ENCODE assay signal across 13 cellular contexts in genomic region chr16:62068747-62069146, GRCh38. TPM values are rescaled to one million over a fixed set of nuclear protein-coding genes. Genes with fewer than 3 reads are reported as not detected.
DNase-seq lines count a peak whose midpoint lies in the region; ATAC-seq and TF ChIP-seq lines count a peak whose summit lies in the region.
"Had no signal": no experiment of that assay in that cellular context is flagged by ENCODE, and none has a peak within 500 bp of the region (broad histone marks: within the 10 kb centered on the region; RNA-seq: fewer than 3 reads in every experiment).

No MANE protein-coding gene starts in this region.

- H3K27me3 Mint-ChIP-seq in endothelial cell (ENCODE audit: unreplicated experiment) (peaks cover 2% of the 10 kb centered on the region), glutamatergic neuron (ENCODE audit: unreplicated experiment) (no peaks in the 10 kb centered on the region)
- H3K27me3 Mint-ChIP-seq: IgD-negative memory B cell; stimulated activated naive B cell treated with anti-CD40 and anti-IgM and Interleukin-4, amounts not matched to agents 10 μg/mL and 1 μg/mL and 100 μg/mL, for 72 hours had no signal

- TF ChIP-seq CTCF in endothelial cell (IDR thresholded peaks at IDR 0.05; ENCODE audit: unreplicated experiment) (peak; percentile 29), glutamatergic neuron (IDR thresholded peaks at IDR 0.05; ENCODE audit: partially characterized antibody, unreplicated experiment) (no peak)

- H3K36me3 Mint-ChIP-seq in endothelial cell (ENCODE audit: low read depth, unreplicated experiment) (no peaks in the 10 kb centered on the region), glutamatergic neuron (ENCODE audit: unreplicated experiment) (no peaks in the 10 kb centered on the region)
- H3K36me3 Mint-ChIP-seq: IgD-negative memory B cell; stimulated activated naive B cell treated with anti-CD40 and anti-IgM and Interleukin-4, amounts not matched to agents 10 μg/mL and 1 μg/mL and 100 μg/mL, for 72 hours had no signal

- H3K4me1 Mint-ChIP-seq in endothelial cell (ENCODE audit: unreplicated experiment), result no peaks in the 10 kb centered on the region
- no peaks in the 10 kb centered on the region for H3K4me1 Mint-ChIP-seq in glutamatergic neuron (ENCODE audit: low read depth, unreplicated experiment)
- H3K4me1 Mint-ChIP-seq: IgD-negative memory B cell; stimulated activated naive B cell treated with anti-CD40 and anti-IgM and Interleukin-4, amounts not matched to agents 10 μg/mL and 1 μg/mL and 100 μg/mL, for 72 hours had no signal

- DNase-seq in D341Med (ENCODE audit: low spot score) (peak; percentile 19), NCI-H2171 (lab: John Stamatoyannopoulos, UW) (peak; percentile 5), endothelial cell (ENCODE audit: low spot score) (no peak), GOT3 (lab: John Stamatoyannopoulos, UW) (no peak), glutamatergic neuron (no peak), OCI-M2 (lab: John Stamatoyannopoulos, UW; ENCODE audit: unreplicated experiment) (no peak)
- DNase-seq in activated T-cell treated with anti-CD3 and anti-CD28 coated beads, Interleukin-2, amount 50 U/mL, for 48 hours, result no peak
- DNase-seq: activated effector memory CD4-positive, alpha-beta T cell treated with Interleukin-2 at 50 U/mL for 16 hours; dorsolateral prefrontal cortex; hypothalamus; stimulated activated naive B cell treated with anti-CD40 and anti-IgM and Interleukin-4, amounts not matched to agents 10 μg/mL and 1 μg/mL and 100 μg/mL, for 72 hours had no signal

- H3K27ac Mint-ChIP-seq in endothelial cell (ENCODE audit: unreplicated experiment), result no peak overlapping the region
- H3K27ac Mint-ChIP-seq in glutamatergic neuron (ENCODE audit: unreplicated experiment), result no peak overlapping the region
- H3K27ac Mint-ChIP-seq: IgD-negative memory B cell; stimulated activated naive B cell treated with anti-CD40 and anti-IgM and Interleukin-4, amounts not matched to agents 10 μg/mL and 1 μg/mL and 100 μg/mL, for 72 hours had no signal

- ATAC-seq in GM21390 (IDR thresholded peaks at IDR 0.05; ENCODE audit: unreplicated experiment), result peak; percentile 72

- H3K9me3 Mint-ChIP-seq in endothelial cell (ENCODE audit: unreplicated experiment) (no peaks in the 10 kb centered on the region), glutamatergic neuron (ENCODE audit: unreplicated experiment) (peaks cover 2% of the 10 kb centered on the region)

- H3K4me3 Mint-ChIP-seq in endothelial cell (ENCODE audit: unreplicated experiment) (no peak overlapping the region), glutamatergic neuron (ENCODE audit: unreplicated experiment) (no peak overlapping the region)
- H3K4me3 Mint-ChIP-seq: IgD-negative memory B cell; stimulated activated naive B cell treated with anti-CD40 and anti-IgM and Interleukin-4, amounts not matched to agents 10 μg/mL and 1 μg/mL and 100 μg/mL, for 72 hours had no signal

RNA-seq across cellular contexts. Expression of gene CDH8, which starts 32.5 kb away (rescaled TPM):
- 6.4 TPM for total RNA-seq in endothelial cell (ENCODE audit: unreplicated experiment)
- total RNA-seq in glutamatergic neuron (ENCODE audit: unreplicated experiment), result 5.5 TPM

Comparison
In these comparisons a context has a peak if more than half of its experiments do, and no peak if none do; other contexts are left out.
1. DNase-seq: peak in D341Med (single experiment) and NCI-H2171 (single experiment); none in endothelial cell (single experiment), activated T-cell treated with anti-CD3 and anti-CD28 coated beads, Interleukin-2, amount 50 U/mL, for 48 hours (0 of 2), GOT3 (single experiment), glutamatergic neuron (single experiment) and OCI-M2 (single experiment).